ENCODE assay signal across 2 cellular contexts in the genomic region with DNA sequence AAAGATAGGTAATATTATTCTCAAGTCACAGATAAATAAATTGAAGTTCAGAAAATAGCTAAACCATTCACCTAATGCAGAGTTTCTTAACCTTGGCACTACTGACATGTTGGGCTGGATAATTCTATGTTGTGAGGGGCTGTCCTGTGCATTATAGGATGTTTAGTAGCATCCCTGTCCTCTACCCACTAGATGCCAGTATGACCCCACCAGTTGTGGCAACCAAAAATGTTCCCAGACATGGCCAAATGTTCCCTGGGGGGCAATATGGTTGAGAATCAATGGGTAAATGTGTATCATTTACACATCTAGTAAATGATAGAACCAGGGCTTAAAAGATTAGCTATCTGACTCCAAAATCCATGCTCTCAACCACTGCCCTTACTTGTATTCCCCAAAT.
TF ChIP-seq lines count a peak whose summit lies in the region.

No MANE protein-coding gene starts in this region.

TF ChIP-seq in A549, 52 proteins besides CTCF, POLR2A, EP300 and RAD21 (continued from another document):
- TF ChIP-seq SREBF2 (IDR thresholded peaks at IDR 0.05), result no peak

TF ChIP-seq in SK-N-SH treated with all-trans-retinoic acid at 6 μM for 48 hours, 23 proteins besides CTCF, POLR2A, EP300 and RAD21 (continued from another document):
- TF ChIP-seq, protein P1, sequence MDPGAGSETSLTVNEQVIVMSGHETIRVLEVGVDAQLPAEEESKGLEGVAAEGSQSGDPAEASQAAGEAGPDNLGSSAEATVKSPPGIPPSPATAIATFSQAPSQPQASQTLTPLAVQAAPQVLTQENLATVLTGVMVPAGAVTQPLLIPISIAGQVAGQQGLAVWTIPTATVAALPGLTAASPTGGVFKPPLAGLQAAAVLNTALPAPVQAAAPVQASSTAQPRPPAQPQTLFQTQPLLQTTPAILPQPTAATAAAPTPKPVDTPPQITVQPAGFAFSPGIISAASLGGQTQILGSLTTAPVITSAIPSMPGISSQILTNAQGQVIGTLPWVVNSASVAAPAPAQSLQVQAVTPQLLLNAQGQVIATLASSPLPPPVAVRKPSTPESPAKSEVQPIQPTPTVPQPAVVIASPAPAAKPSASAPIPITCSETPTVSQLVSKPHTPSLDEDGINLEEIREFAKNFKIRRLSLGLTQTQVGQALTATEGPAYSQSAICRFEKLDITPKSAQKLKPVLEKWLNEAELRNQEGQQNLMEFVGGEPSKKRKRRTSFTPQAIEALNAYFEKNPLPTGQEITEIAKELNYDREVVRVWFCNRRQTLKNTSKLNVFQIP (CRISPR knock-in tag; IDR thresholded peaks at IDR 0.05; ENCODE audit: borderline replicate concordance, low read depth), result no peak
- TF ChIP-seq, protein P2, sequence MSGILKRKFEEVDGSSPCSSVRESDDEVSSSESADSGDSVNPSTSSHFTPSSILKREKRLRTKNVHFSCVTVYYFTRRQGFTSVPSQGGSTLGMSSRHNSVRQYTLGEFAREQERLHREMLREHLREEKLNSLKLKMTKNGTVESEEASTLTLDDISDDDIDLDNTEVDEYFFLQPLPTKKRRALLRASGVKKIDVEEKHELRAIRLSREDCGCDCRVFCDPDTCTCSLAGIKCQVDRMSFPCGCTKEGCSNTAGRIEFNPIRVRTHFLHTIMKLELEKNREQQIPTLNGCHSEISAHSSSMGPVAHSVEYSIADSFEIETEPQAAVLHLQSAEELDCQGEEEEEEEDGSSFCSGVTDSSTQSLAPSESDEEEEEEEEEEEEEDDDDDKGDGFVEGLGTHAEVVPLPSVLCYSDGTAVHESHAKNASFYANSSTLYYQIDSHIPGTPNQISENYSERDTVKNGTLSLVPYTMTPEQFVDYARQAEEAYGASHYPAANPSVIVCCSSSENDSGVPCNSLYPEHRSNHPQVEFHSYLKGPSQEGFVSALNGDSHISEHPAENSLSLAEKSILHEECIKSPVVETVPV (CRISPR knock-in tag; IDR thresholded peaks at IDR 0.05), result no peak
- TF ChIP-seq OSR1 (CRISPR knock-in tag; IDR thresholded peaks at IDR 0.05), result no peak
- no peak for TF ChIP-seq TOX (CRISPR knock-in tag; IDR thresholded peaks at IDR 0.05; ENCODE audit: borderline replicate concordance)
